In genomic region chr2:159982270-159982669, GRCh38 we compare ENCODE assay signal across 10 cellular contexts.
A peak's percentile ranks its signal among the peaks of the same experiment; 100 is the strongest.
DNase-seq lines count a peak whose midpoint lies in the region; ATAC-seq and TF ChIP-seq lines count a peak whose summit lies in the region.
"Had no signal": no experiment of that assay in that cellular context is flagged by ENCODE, and none has a peak within 500 bp of the region (broad histone marks: within the 10 kb centered on the region; RNA-seq: fewer than 3 reads in every experiment).

No MANE protein-coding gene starts in this region.

- no peak for TF ChIP-seq POLR2A in adrenal gland (IDR thresholded peaks at IDR 0.05)

- H3K4me3 ChIP-seq in adrenal gland (no peak overlapping the region), upper lobe of right lung (no peak overlapping the region)

- H3K27me3 ChIP-seq in adrenal gland (no peaks in the 10 kb centered on the region), upper lobe of right lung (no peaks in the 10 kb centered on the region)

- intact Hi-C loops in adrenal gland (cut with DNase I): no loop called here
- intact Hi-C loops in upper lobe of right lung (cut with DNase I): no loop called here

- WGBS in adrenal gland, 4 donors: 25 to 44% (median 38%) methylated on average over 3 of the region's 3 CpGs

- ATAC-seq in upper lobe of right lung: peak; percentile 40
- ATAC-seq in GM18868 (IDR thresholded peaks at IDR 0.05; ENCODE audit: unreplicated experiment): no peak
- ATAC-seq: HepG2 had no signal

- TF ChIP-seq CTCF in adrenal gland (IDR thresholded peaks at IDR 0.05) (no peak), upper lobe of right lung (IDR thresholded peaks at IDR 0.05) (no peak)

- H3K36me3 ChIP-seq in adrenal gland (replicated peaks in 1 of 2): no peaks in the 10 kb centered on the region
- H3K36me3 ChIP-seq in upper lobe of right lung: no peaks in the 10 kb centered on the region

- H3K27ac ChIP-seq in adrenal gland (no peak overlapping the region), upper lobe of right lung (no peak overlapping the region)

- peak; percentile 80 for DNase-seq in HT1080 (ENCODE audit: low read depth)
- peak in 5 of 7 donors; percentile 17 to 37 (median 34) for DNase-seq in adrenal gland
- DNase-seq in iris pigment epithelial cell (ENCODE audit: low read depth): peak; percentile 93
- DNase-seq in upper lobe of right lung: no peak
- no peak for DNase-seq in cerebellar cortex (ENCODE audit: low spot score)
- DNase-seq in medulla oblongata (ENCODE audit: extremely low spot score): no peak
- DNase-seq: activated naive CD8-positive, alpha-beta T cell treated with anti-CD3 and anti-CD28 coated beads, Interleukin-2, amount 10 ng/mL, durations not matched to agents 7 days and 5 days; NCI-H526 treated with DMSO at 0.1 percent for 48 hours had no signal

- H3K4me1 ChIP-seq in adrenal gland (replicated peaks in 1 of 2) (peaks cover 0 to 8% of the 10 kb centered on the region in 2 donors), upper lobe of right lung (no peaks in the 10 kb centered on the region)

- no peaks in the 10 kb centered on the region for H3K9me3 ChIP-seq in adrenal gland (replicated peaks in 1 of 3)
- no peaks in the 10 kb centered on the region for H3K9me3 ChIP-seq in upper lobe of right lung

Comparison
In these comparisons a context has a peak if more than half of its experiments do, and no peak if none do; other contexts are left out.
1. DNase-seq: peak in HT1080 (single experiment), adrenal gland (5 of 7) and iris pigment epithelial cell (single experiment); none in upper lobe of right lung (single experiment), cerebellar cortex (single experiment) and medulla oblongata (single experiment).